Comparison of ENCODE assay signal across 40 cellular contexts in the genomic region with DNA sequence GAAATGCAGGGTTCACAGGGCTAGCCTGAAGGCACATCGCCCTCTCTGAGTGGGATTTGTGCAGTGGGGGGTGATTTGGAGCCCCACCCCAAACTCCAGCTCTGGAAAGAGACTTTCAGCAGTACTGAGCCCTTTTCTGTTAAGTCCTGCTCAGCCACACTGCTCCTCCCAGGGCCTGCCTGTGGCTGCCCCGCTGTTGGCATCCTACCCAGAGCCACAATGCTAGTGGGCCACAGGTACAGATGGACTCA. TPM values are rescaled to one million over a fixed set of nuclear protein-coding genes. Genes with fewer than 3 reads are reported as not detected.
"Had no signal": no experiment of that assay in that cellular context is flagged by ENCODE, and none has a peak within 500 bp of the region (broad histone marks: within the 10 kb centered on the region; RNA-seq: fewer than 3 reads in every experiment).

No MANE protein-coding gene starts in this region.

- DNase-seq: activated B cell treated with CpG ODN at 0.5 μM for 24 hours; activated CD4-positive, alpha-beta memory T cell treated with anti-CD3 and anti-CD28 coated beads for 36 hours; activated CD4-positive, alpha-beta T cell treated with anti-CD3 and anti-CD28 coated beads for 4 hours; activated CD4-positive, alpha-beta T cell treated with anti-CD3 and anti-CD28 coated beads, Interleukin-2, amount 10 ng/mL, durations not matched to agents 24 days and 14 days; activated CD4-positive, alpha-beta T cell treated with anti-CD3 and anti-CD28 coated beads, Interleukin-2, amount 50 U/mL, for 1 hour; activated CD4-positive, alpha-beta T cell treated with anti-CD3 and anti-CD28 coated beads, Interleukin-2, amount 50 U/mL, for 4 hours; activated CD4-positive, CD25-positive, alpha-beta regulatory T cell treated with anti-CD3 and anti-CD28 coated beads, Interleukin-2, amount 50 U/mL, for 72 hours; activated CD8-positive, alpha-beta memory T cell treated with anti-CD3 and anti-CD28 coated beads, Interleukin-2, amount 50 U/mL, for 4 hours; activated CD8-positive, alpha-beta T cell treated with anti-CD3 and anti-CD28 coated beads for 36 hours; activated effector memory CD4-positive, alpha-beta T cell treated with anti-CD3 and anti-CD28 coated beads, Interleukin-2, amount 50 U/mL, for 16 hours; activated gamma-delta T cell treated with Interleukin-2 at 50 U/mL for 16 hours; activated naive CD4-positive, alpha-beta T cell; activated naive CD4-positive, alpha-beta T cell treated with anti-CD3 and anti-CD28 coated beads for 36 hours; activated naive CD4-positive, alpha-beta T cell treated with anti-CD3 and anti-CD28 coated beads, Interleukin-2, amount 50 U/mL, for 16 hours; activated naive CD8-positive, alpha-beta T cell treated with anti-CD3 and anti-CD28 coated beads, Interleukin-2, amount 10 ng/mL, durations not matched to agents 7 days and 5 days; activated naive CD8-positive, alpha-beta T cell treated with anti-CD3 and anti-CD28 coated beads, Interleukin-2, amount 50 U/mL, for 24 hours; activated T-cell treated with anti-CD3 and anti-CD28 coated beads for 4 hours; activated T-cell treated with anti-CD3 and anti-CD28 coated beads, Interleukin-2, amount 50 U/mL, for 1 hour; activated T-cell treated with anti-CD3 and anti-CD28 coated beads, Interleukin-2, amount 50 U/mL, for 4 hours; activated T-cell treated with anti-CD3 and anti-CD28 coated beads, Interleukin-2, amount 50 U/mL, for 72 hours; adrenal gland; amniotic stem cell; caudate nucleus; SW 1271; T-helper 1 cell; T-helper 2 cell; T-helper 9 cell had no signal

- H3K4me3 Mint-ChIP-seq: activated B cell treated with CpG ODN at 0.5 μM for 24 hours; activated CD4-positive, alpha-beta memory T cell treated with anti-CD3 and anti-CD28 coated beads for 36 hours; activated CD4-positive, alpha-beta T cell treated with anti-CD3 and anti-CD28 coated beads, Interleukin-2, amount 10 ng/mL, durations not matched to agents 24 days and 14 days; activated CD8-positive, alpha-beta T cell treated with anti-CD3 and anti-CD28 coated beads for 36 hours; activated naive CD4-positive, alpha-beta T cell treated with anti-CD3 and anti-CD28 coated beads for 36 hours; activated naive CD8-positive, alpha-beta T cell treated with anti-CD3 and anti-CD28 coated beads, Interleukin-2, amount 10 ng/mL, durations not matched to agents 7 days and 5 days; activated naive CD8-positive, alpha-beta T cell treated with anti-CD3 and anti-CD28 coated beads, Interleukin-2, amount 50 U/mL, for 24 hours; activated T-cell treated with anti-CD3 and anti-CD28 coated beads, Interleukin-2, amount 50 U/mL, for 4 hours; activated T-cell treated with anti-CD3 and anti-CD28 coated beads, Interleukin-2, amount 50 U/mL, for 72 hours; activated T-helper 1 cell treated with anti-CD3 and anti-CD28 coated beads, Interleukin-12 subunit alpha, Interleukin-12 subunit beta, Interleukin-2, Interleukin-4 antibody, amounts not matched to agents 30 ng/mL and 10 ng/mL and 1 ng/mL, durations not matched to agents 14 hours and 24 hours and 36 hours; activated T-helper 17 cell treated with anti-CD3 and anti-CD28 coated beads, Interleukin-2, amount 50 U/mL, for 72 hours; brain; central memory CD8-positive, alpha-beta T cell; T-helper 1 cell treated with Interleukin-12 subunit alpha and Interleukin-12 subunit beta and Interleukin-4 antibody, amounts not matched to agents 30 μg/mL and 1 μg/mL, for 36 hours; T-helper 2 cell treated with Interferon-gamma antibody and Interleukin-4, amounts not matched to agents 5 μg/mL and 100 μg/mL, for 36 hours had no signal

- H3K27me3 Mint-ChIP-seq: activated CD8-positive, alpha-beta T cell treated with anti-CD3 and anti-CD28 coated beads for 36 hours; activated naive CD8-positive, alpha-beta T cell treated with anti-CD3 and anti-CD28 coated beads, Interleukin-2, amount 10 ng/mL, durations not matched to agents 7 days and 5 days; activated naive CD8-positive, alpha-beta T cell treated with anti-CD3 and anti-CD28 coated beads, Interleukin-2, amount 50 U/mL, for 24 hours had no signal

- H3K27ac ChIP-seq: adrenal gland, ascending aorta, cardiac muscle cell, VCaP had no signal

- H3K4me1 ChIP-seq: adrenal gland, ascending aorta had no signal

- H3K27ac Mint-ChIP-seq: activated B cell treated with CpG ODN at 0.5 μM for 24 hours; activated CD4-positive, alpha-beta memory T cell treated with anti-CD3 and anti-CD28 coated beads for 36 hours; activated CD4-positive, alpha-beta T cell treated with anti-CD3 and anti-CD28 coated beads, Interleukin-2, amount 10 ng/mL, durations not matched to agents 24 days and 14 days; activated CD8-positive, alpha-beta T cell treated with anti-CD3 and anti-CD28 coated beads for 36 hours; activated naive CD4-positive, alpha-beta T cell treated with anti-CD3 and anti-CD28 coated beads for 36 hours; activated naive CD4-positive, alpha-beta T cell treated with anti-CD3 and anti-CD28 coated beads, Interleukin-2, amount 50 U/mL, for 72 hours; activated naive CD8-positive, alpha-beta T cell treated with anti-CD3 and anti-CD28 coated beads, Interleukin-2, amount 10 ng/mL, durations not matched to agents 7 days and 5 days; activated naive CD8-positive, alpha-beta T cell treated with anti-CD3 and anti-CD28 coated beads, Interleukin-2, amount 50 U/mL, for 24 hours; activated T-cell treated with anti-CD3 and anti-CD28 coated beads, Interleukin-2, amount 50 U/mL, for 72 hours; activated T-helper 1 cell treated with anti-CD3 and anti-CD28 coated beads, Interleukin-12 subunit alpha, Interleukin-12 subunit beta, Interleukin-2, Interleukin-4 antibody, amounts not matched to agents 30 ng/mL and 10 ng/mL and 1 ng/mL, durations not matched to agents 14 hours and 24 hours and 36 hours; activated T-helper 17 cell treated with anti-CD3 and anti-CD28 coated beads, Interleukin-2, amount 50 U/mL, for 72 hours; brain; T-helper 1 cell treated with Interleukin-12 subunit alpha and Interleukin-12 subunit beta and Interleukin-4 antibody, amounts not matched to agents 30 μg/mL and 1 μg/mL, for 36 hours; T-helper 2 cell treated with Interferon-gamma antibody and Interleukin-4, amounts not matched to agents 5 μg/mL and 100 μg/mL, for 36 hours had no signal

- ATAC-seq: activated CD8-positive, alpha-beta T cell treated with anti-CD3 and anti-CD28 coated beads for 36 hours; activated naive CD4-positive, alpha-beta T cell treated with anti-CD3 and anti-CD28 coated beads, Interleukin-2, amount 50 U/mL, for 72 hours; activated naive CD8-positive, alpha-beta T cell treated with anti-CD3 and anti-CD28 coated beads, Interleukin-2, amount 50 U/mL, for 24 hours; activated T-cell treated with anti-CD3 and anti-CD28 coated beads, Interleukin-2, amount 50 U/mL, for 4 hours; activated T-cell treated with anti-CD3 and anti-CD28 coated beads, Interleukin-2, amount 50 U/mL, for 72 hours; activated T-helper 17 cell treated with anti-CD3 and anti-CD28 coated beads, Interleukin-2, amount 50 U/mL, for 72 hours had no signal

- H3K4me3 ChIP-seq: adrenal gland, ascending aorta, cardiac muscle cell had no signal

- H3K9me3 Mint-ChIP-seq: activated B cell treated with CpG ODN at 0.5 μM for 24 hours; activated CD4-positive, alpha-beta memory T cell treated with anti-CD3 and anti-CD28 coated beads for 36 hours; activated CD4-positive, alpha-beta T cell treated with anti-CD3 and anti-CD28 coated beads, Interleukin-2, amount 10 ng/mL, durations not matched to agents 24 days and 14 days; activated naive CD4-positive, alpha-beta T cell treated with anti-CD3 and anti-CD28 coated beads for 36 hours; activated naive CD4-positive, alpha-beta T cell treated with anti-CD3 and anti-CD28 coated beads, Interleukin-2, amount 50 U/mL, for 72 hours; activated naive CD8-positive, alpha-beta T cell treated with anti-CD3 and anti-CD28 coated beads, Interleukin-2, amount 10 ng/mL, durations not matched to agents 7 days and 5 days; activated T-cell treated with anti-CD3 and anti-CD28 coated beads, Interleukin-2, amount 50 U/mL, for 4 hours; activated T-cell treated with anti-CD3 and anti-CD28 coated beads, Interleukin-2, amount 50 U/mL, for 72 hours; activated T-helper 1 cell treated with anti-CD3 and anti-CD28 coated beads, Interleukin-12 subunit alpha, Interleukin-12 subunit beta, Interleukin-2, Interleukin-4 antibody, amounts not matched to agents 30 ng/mL and 10 ng/mL and 1 ng/mL, durations not matched to agents 14 hours and 24 hours and 36 hours; activated T-helper 17 cell treated with anti-CD3 and anti-CD28 coated beads, Interleukin-2, amount 50 U/mL, for 72 hours; central memory CD8-positive, alpha-beta T cell; T-helper 1 cell treated with Interleukin-12 subunit alpha and Interleukin-12 subunit beta and Interleukin-4 antibody, amounts not matched to agents 30 μg/mL and 1 μg/mL, for 36 hours; T-helper 2 cell treated with Interferon-gamma antibody and Interleukin-4, amounts not matched to agents 5 μg/mL and 100 μg/mL, for 36 hours had no signal

- H3K9me3 ChIP-seq: adrenal gland, ascending aorta had no signal

- H3K27me3 ChIP-seq: ascending aorta, cardiac muscle cell had no signal

- H3K36me3 ChIP-seq: adrenal gland, ascending aorta, cardiac muscle cell had no signal

- H3K4me1 Mint-ChIP-seq: activated B cell treated with CpG ODN at 0.5 μM for 24 hours; activated CD4-positive, alpha-beta T cell treated with anti-CD3 and anti-CD28 coated beads, Interleukin-2, amount 10 ng/mL, durations not matched to agents 24 days and 14 days; activated naive CD8-positive, alpha-beta T cell treated with anti-CD3 and anti-CD28 coated beads, Interleukin-2, amount 10 ng/mL, durations not matched to agents 7 days and 5 days; activated naive CD8-positive, alpha-beta T cell treated with anti-CD3 and anti-CD28 coated beads, Interleukin-2, amount 50 U/mL, for 24 hours; activated T-helper 17 cell treated with anti-CD3 and anti-CD28 coated beads, Interleukin-2, amount 50 U/mL, for 72 hours; brain; central memory CD8-positive, alpha-beta T cell had no signal

- H3K36me3 Mint-ChIP-seq: activated CD4-positive, alpha-beta memory T cell treated with anti-CD3 and anti-CD28 coated beads for 36 hours; activated naive CD8-positive, alpha-beta T cell treated with anti-CD3 and anti-CD28 coated beads, Interleukin-2, amount 10 ng/mL, durations not matched to agents 7 days and 5 days; brain had no signal

RNA-seq across cellular contexts. Expression of a gene that starts 52.7 kb away (rescaled TPM):
- total RNA-seq: activated B cell treated with CpG ODN at 0.5 μM for 24 hours; activated CD4-positive, alpha-beta memory T cell treated with anti-CD3 and anti-CD28 coated beads for 36 hours; activated CD4-positive, alpha-beta T cell treated with anti-CD3 and anti-CD28 coated beads, Interleukin-2, amount 10 ng/mL, durations not matched to agents 24 days and 14 days; activated CD8-positive, alpha-beta memory T cell treated with anti-CD3 and anti-CD28 coated beads for 36 hours; activated CD8-positive, alpha-beta T cell treated with anti-CD3 and anti-CD28 coated beads for 36 hours; activated naive CD4-positive, alpha-beta T cell treated with anti-CD3 and anti-CD28 coated beads for 36 hours; activated naive CD4-positive, alpha-beta T cell treated with anti-CD3 and anti-CD28 coated beads, Interleukin-2, amount 50 U/mL, for 72 hours; activated naive CD8-positive, alpha-beta T cell treated with anti-CD3 and anti-CD28 coated beads, Interleukin-2, amount 10 ng/mL, durations not matched to agents 7 days and 5 days; activated T-cell treated with anti-CD3 and anti-CD28 coated beads, Interleukin-2, amount 50 U/mL, for 4 hours; activated T-cell treated with anti-CD3 and anti-CD28 coated beads, Interleukin-2, amount 50 U/mL, for 72 hours; activated T-helper 1 cell treated with anti-CD3 and anti-CD28 coated beads, Interleukin-12 subunit alpha, Interleukin-12 subunit beta, Interleukin-2, Interleukin-4 antibody, amounts not matched to agents 30 ng/mL and 10 ng/mL and 1 ng/mL, durations not matched to agents 14 hours and 24 hours and 36 hours; activated T-helper 17 cell treated with anti-CD3 and anti-CD28 coated beads, Interleukin-2, amount 50 U/mL, for 72 hours; adrenal gland; ascending aorta; bronchial epithelial cell; cardiac muscle cell; cerebellum had no signal
- polyA plus RNA-seq: adrenal gland, cardiac muscle cell had no signal
